In genomic region chr6:912871-913663, GRCh38 we compare ENCODE assay signal across 8 cellular contexts.
A peak's percentile ranks its signal among the peaks of the same experiment; 100 is the strongest.
DNase-seq lines count a peak whose midpoint lies in the region; ATAC-seq, FAIRE-seq and TF ChIP-seq lines count a peak whose summit lies in the region.

No MANE protein-coding gene starts in this region.

- H3K4me1 ChIP-seq in kidney (ENCODE audit: control insufficient read depth in 1 of 2, insufficient read depth in 1 of 2, low read depth in 1 of 2, low read length in 2 of 2) = no peaks in the 10 kb centered on the region

- FAIRE-seq in kidney (lab: Jason Lieb, UNC) = no peak

- intact Hi-C loops in kidney (cut with DNase I) = no loop called here

- POLR2A ChIA-PET in AG04449 (lab: Yijun Ruan, JAX) = no interaction called here

- H3K36me3 ChIP-seq in kidney (ENCODE audit: control insufficient read depth in 1 of 2, insufficient read depth in 2 of 2, low read length in 2 of 2) = no peaks in the 10 kb centered on the region

- no peak overlapping the region for H3K9ac ChIP-seq in kidney (ENCODE audit: low read length in 2 of 2)

- TF ChIP-seq CTCF in AG04449 (IDR thresholded peaks at IDR 0.05; ENCODE audit: insufficient read depth, low read length, missing control alignments) (peak; percentile 75), VCaP (conservative IDR thresholded peaks at IDR 0.05) (peak; percentile 66), kidney (IDR thresholded peaks at IDR 0.05; ENCODE audit: borderline replicate concordance, extremely low read depth, insufficient read depth) (peak; percentile 71)

- H3K4me3 ChIP-seq in AG04449 (ENCODE audit: low read depth, low read length) = no peak overlapping the region
- H3K4me3 ChIP-seq in kidney (ENCODE audit: low read length in 2 of 2) = no peak overlapping the region

- peaks cover 0 to 3% of the 10 kb centered on the region in 2 donors for H3K9me3 ChIP-seq in kidney (ENCODE audit: control insufficient read depth in 1 of 2, low read length in 2 of 2)

- H3K27ac ChIP-seq in VCaP = no peak overlapping the region
- H3K27ac ChIP-seq in kidney (ENCODE audit: low read depth in 2 of 2, low read length in 2 of 2) = no peak overlapping the region

- no peak for ATAC-seq in HG03457 (IDR thresholded peaks at IDR 0.05; ENCODE audit: unreplicated experiment)

- DNase-seq in AG04449 (ENCODE audit: low read depth, low spot score) (no peak), H4 (ENCODE audit: low spot score) (peak; percentile 79), kidney (no peak), occipital lobe (lab: John Stamatoyannopoulos, UW) (no peak), glomerular visceral epithelial cell (ENCODE audit: extremely low spot score) (no peak), COLO668 (lab: John Stamatoyannopoulos, UW; ENCODE audit: unreplicated experiment) (no peak)

- CTCF ChIA-PET in AG04449 (lab: Yijun Ruan, JAX) = interaction anchor here (0.5 to 3.2 kb wide), 11 partner anchors 9 to 488 kb away, joined by 3 to 15 read pairs (median 3); no protein-coding TSS in a partner anchor
